Comparison of ENCODE assay signal across 1 cellular context in genomic region chr18:26424428-26425147, GRCh38.
TF ChIP-seq lines count a peak whose summit lies in the region.

No MANE protein-coding gene starts in this region.

TF ChIP-seq in GM12878, 131 proteins besides CTCF, POLR2A, EP300 and RAD21 (continued from another document):
- TF ChIP-seq, protein P1, sequence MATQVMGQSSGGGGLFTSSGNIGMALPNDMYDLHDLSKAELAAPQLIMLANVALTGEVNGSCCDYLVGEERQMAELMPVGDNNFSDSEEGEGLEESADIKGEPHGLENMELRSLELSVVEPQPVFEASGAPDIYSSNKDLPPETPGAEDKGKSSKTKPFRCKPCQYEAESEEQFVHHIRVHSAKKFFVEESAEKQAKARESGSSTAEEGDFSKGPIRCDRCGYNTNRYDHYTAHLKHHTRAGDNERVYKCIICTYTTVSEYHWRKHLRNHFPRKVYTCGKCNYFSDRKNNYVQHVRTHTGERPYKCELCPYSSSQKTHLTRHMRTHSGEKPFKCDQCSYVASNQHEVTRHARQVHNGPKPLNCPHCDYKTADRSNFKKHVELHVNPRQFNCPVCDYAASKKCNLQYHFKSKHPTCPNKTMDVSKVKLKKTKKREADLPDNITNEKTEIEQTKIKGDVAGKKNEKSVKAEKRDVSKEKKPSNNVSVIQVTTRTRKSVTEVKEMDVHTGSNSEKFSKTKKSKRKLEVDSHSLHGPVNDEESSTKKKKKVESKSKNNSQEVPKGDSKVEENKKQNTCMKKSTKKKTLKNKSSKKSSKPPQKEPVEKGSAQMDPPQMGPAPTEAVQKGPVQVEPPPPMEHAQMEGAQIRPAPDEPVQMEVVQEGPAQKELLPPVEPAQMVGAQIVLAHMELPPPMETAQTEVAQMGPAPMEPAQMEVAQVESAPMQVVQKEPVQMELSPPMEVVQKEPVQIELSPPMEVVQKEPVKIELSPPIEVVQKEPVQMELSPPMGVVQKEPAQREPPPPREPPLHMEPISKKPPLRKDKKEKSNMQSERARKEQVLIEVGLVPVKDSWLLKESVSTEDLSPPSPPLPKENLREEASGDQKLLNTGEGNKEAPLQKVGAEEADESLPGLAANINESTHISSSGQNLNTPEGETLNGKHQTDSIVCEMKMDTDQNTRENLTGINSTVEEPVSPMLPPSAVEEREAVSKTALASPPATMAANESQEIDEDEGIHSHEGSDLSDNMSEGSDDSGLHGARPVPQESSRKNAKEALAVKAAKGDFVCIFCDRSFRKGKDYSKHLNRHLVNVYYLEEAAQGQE (IDR thresholded peaks at IDR 0.05; ENCODE audit: low read depth, low read length): no peak
- TF ChIP-seq IKZF2 (IDR thresholded peaks at IDR 0.05): peak in 1 of 2 experiments; percentile 33; a peak in 1 of 4 replicates
- no peak for TF ChIP-seq ZBTB40 (IDR thresholded peaks at IDR 0.05; ENCODE audit: borderline replicate concordance)
- TF ChIP-seq E2F4 (IDR thresholded peaks at IDR 0.05; ENCODE audit: low read depth, low read length): no peak
- TF ChIP-seq IKZF1 (conservative IDR thresholded peaks at IDR 0.05): 0 out of 2 replicates have a peak, but pooled peaks have one; percentile 8
- TF ChIP-seq CHD4 (IDR thresholded peaks at IDR 0.05): no peak
- TF ChIP-seq ATF3 (IDR thresholded peaks at IDR 0.05; ENCODE audit: borderline replicate concordance, extremely low read depth, low read depth, low read length): no peak
- TF ChIP-seq, protein P2, sequence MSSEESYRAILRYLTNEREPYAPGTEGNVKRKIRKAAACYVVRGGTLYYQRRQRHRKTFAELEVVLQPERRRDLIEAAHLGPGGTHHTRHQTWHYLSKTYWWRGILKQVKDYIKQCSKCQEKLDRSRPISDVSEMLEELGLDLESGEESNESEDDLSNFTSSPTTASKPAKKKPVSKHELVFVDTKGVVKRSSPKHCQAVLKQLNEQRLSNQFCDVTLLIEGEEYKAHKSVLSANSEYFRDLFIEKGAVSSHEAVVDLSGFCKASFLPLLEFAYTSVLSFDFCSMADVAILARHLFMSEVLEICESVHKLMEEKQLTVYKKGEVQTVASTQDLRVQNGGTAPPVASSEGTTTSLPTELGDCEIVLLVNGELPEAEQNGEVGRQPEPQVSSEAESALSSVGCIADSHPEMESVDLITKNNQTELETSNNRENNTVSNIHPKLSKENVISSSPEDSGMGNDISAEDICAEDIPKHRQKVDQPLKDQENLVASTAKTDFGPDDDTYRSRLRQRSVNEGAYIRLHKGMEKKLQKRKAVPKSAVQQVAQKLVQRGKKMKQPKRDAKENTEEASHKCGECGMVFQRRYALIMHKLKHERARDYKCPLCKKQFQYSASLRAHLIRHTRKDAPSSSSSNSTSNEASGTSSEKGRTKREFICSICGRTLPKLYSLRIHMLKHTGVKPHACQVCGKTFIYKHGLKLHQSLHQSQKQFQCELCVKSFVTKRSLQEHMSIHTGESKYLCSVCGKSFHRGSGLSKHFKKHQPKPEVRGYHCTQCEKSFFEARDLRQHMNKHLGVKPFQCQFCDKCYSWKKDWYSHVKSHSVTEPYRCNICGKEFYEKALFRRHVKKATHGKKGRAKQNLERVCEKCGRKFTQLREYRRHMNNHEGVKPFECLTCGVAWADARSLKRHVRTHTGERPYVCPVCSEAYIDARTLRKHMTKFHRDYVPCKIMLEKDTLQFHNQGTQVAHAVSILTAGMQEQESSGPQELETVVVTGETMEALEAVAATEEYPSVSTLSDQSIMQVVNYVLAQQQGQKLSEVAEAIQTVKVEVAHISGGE (CRISPR knock-in tag; IDR thresholded peaks at IDR 0.05): no peak
- no peak for TF ChIP-seq ZNF217 (IDR thresholded peaks at IDR 0.05)
